In the genomic region with DNA sequence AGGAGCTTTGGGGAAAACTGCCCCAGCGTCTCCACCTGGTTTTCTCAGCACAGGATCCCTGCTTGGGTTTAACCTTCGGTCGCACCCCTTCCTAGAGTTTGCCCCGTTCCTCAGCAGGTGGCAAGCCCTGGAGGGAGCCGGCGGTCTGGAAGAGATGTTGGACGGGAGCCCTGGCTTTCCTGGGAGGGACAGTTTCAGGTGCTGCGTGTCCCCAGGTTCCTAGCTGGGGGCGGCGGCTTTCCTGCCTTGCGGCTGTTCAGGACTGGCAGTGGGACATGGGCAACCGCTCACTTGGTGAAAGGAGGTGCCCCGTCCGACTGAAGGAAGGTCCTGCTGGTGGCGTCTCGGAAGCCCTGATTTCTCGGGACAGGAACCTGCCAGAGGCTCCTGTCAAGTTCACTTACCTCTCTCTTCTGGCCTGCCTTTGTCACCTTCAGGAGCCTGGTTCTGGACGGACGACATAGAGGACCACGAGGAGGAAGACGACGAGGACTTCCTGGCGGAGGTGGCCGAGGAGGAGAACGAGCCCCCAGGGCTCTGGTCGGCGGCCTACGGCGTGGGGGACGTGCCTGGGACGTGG, we compare ENCODE assay signal across 2 cellular contexts.
TF ChIP-seq lines count a peak whose summit lies in the region.

No MANE protein-coding gene starts in this region.

TF ChIP-seq in SK-N-SH, 30 proteins besides CTCF, POLR2A, EP300 and RAD21 (continued from another document):
- TF ChIP-seq, protein P1, sequence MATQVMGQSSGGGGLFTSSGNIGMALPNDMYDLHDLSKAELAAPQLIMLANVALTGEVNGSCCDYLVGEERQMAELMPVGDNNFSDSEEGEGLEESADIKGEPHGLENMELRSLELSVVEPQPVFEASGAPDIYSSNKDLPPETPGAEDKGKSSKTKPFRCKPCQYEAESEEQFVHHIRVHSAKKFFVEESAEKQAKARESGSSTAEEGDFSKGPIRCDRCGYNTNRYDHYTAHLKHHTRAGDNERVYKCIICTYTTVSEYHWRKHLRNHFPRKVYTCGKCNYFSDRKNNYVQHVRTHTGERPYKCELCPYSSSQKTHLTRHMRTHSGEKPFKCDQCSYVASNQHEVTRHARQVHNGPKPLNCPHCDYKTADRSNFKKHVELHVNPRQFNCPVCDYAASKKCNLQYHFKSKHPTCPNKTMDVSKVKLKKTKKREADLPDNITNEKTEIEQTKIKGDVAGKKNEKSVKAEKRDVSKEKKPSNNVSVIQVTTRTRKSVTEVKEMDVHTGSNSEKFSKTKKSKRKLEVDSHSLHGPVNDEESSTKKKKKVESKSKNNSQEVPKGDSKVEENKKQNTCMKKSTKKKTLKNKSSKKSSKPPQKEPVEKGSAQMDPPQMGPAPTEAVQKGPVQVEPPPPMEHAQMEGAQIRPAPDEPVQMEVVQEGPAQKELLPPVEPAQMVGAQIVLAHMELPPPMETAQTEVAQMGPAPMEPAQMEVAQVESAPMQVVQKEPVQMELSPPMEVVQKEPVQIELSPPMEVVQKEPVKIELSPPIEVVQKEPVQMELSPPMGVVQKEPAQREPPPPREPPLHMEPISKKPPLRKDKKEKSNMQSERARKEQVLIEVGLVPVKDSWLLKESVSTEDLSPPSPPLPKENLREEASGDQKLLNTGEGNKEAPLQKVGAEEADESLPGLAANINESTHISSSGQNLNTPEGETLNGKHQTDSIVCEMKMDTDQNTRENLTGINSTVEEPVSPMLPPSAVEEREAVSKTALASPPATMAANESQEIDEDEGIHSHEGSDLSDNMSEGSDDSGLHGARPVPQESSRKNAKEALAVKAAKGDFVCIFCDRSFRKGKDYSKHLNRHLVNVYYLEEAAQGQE (IDR thresholded peaks at IDR 0.05; ENCODE audit: low read depth, low read length): no peak
- TF ChIP-seq, protein P2, sequence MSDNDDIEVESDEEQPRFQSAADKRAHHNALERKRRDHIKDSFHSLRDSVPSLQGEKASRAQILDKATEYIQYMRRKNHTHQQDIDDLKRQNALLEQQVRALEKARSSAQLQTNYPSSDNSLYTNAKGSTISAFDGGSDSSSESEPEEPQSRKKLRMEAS (IDR thresholded peaks at IDR 0.05; ENCODE audit: low read depth): no peak
- no peak for TF ChIP-seq EZH2phosphoT487 (IDR thresholded peaks at IDR 0.05; ENCODE audit: borderline replicate concordance, low read depth)
- TF ChIP-seq JUND (IDR thresholded peaks at IDR 0.05): no peak

TF ChIP-seq in SK-N-SH treated with all-trans-retinoic acid at 6 μM for 48 hours, 23 proteins besides CTCF, POLR2A, EP300 and RAD21 (continued from another document):
- TF ChIP-seq, protein P3, sequence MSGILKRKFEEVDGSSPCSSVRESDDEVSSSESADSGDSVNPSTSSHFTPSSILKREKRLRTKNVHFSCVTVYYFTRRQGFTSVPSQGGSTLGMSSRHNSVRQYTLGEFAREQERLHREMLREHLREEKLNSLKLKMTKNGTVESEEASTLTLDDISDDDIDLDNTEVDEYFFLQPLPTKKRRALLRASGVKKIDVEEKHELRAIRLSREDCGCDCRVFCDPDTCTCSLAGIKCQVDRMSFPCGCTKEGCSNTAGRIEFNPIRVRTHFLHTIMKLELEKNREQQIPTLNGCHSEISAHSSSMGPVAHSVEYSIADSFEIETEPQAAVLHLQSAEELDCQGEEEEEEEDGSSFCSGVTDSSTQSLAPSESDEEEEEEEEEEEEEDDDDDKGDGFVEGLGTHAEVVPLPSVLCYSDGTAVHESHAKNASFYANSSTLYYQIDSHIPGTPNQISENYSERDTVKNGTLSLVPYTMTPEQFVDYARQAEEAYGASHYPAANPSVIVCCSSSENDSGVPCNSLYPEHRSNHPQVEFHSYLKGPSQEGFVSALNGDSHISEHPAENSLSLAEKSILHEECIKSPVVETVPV (CRISPR knock-in tag; IDR thresholded peaks at IDR 0.05): no peak
